25 cellular contexts compared by ENCODE assay signal in genomic region chr19:39795001-39795400, GRCh38. TPM values are rescaled to one million over a fixed set of nuclear protein-coding genes. Genes with fewer than 3 reads are reported as not detected.
DNase-seq lines count a peak whose midpoint lies in the region; ATAC-seq and TF ChIP-seq lines count a peak whose summit lies in the region.
"Had no signal": no experiment of that assay in that cellular context is flagged by ENCODE, and none has a peak within 500 bp of the region (broad histone marks: within the 10 kb centered on the region; RNA-seq: fewer than 3 reads in every experiment).

No MANE protein-coding gene starts in this region.

- in situ Hi-C loops in GM13976 (cut with MboI; ENCODE audit: low sequenced_read_pairs, unreplicated experiment), result no loop called here

- TF ChIP-seq CTCF in GM13976 (IDR thresholded peaks at IDR 0.05; ENCODE audit: borderline replicate concordance, control extremely low read depth, extremely low read depth, insufficient read depth, missing control alignments), result no peak

- no peak overlapping the region for H3K27ac Mint-ChIP-seq in activated T-cell treated with anti-CD3 and anti-CD28 coated beads, Interleukin-2, amount 50 U/mL, for 72 hours
- H3K27ac Mint-ChIP-seq in memory B cell, result no peak overlapping the region
- H3K27ac Mint-ChIP-seq: activated CD4-positive, alpha-beta T cell treated with anti-CD3 and anti-CD28 coated beads, Interleukin-2, amount 10 ng/mL, durations not matched to agents 7 days and 5 days; activated naive CD8-positive, alpha-beta T cell; CD8-positive, alpha-beta T cell had no signal

- DNase-seq in activated T-cell treated with anti-CD3 and anti-CD28 coated beads, Interleukin-2, amount 50 U/mL, for 72 hours, result peak; percentile 17 to 18
- no peak for DNase-seq in activated T-cell treated with anti-CD3 and anti-CD28 coated beads, Interleukin-2, amount 50 U/mL, for 4 hours
- peak; percentile 72 for DNase-seq in GM13976 (ENCODE audit: low spot score)
- peak; percentile 56 for DNase-seq in MV-4-11 (lab: John Stamatoyannopoulos, UW)
- peak in 1 of 2 donors; percentile 17 for DNase-seq in memory B cell (ENCODE audit: low spot score in 2 of 2)
- DNase-seq in NCI-H226, result no peak
- no peak for DNase-seq in Right ventricle myocardium inferior (ENCODE audit: missing footprints)
- DNase-seq: activated CD4-positive, alpha-beta T cell treated with anti-CD3 and anti-CD28 coated beads, Interleukin-2, amount 10 ng/mL, durations not matched to agents 7 days and 5 days; CD8-positive, alpha-beta T cell; DMS79; effector CD8-positive, alpha-beta T cell; H9; IMR-90; kidney glomerular epithelial cell; mesenchymal stem cell; naive thymus-derived CD8-positive, alpha-beta T cell; NCI-H1417 treated with DMSO at 0.1 percent for 48 hours; ovary; right cardiac atrium; SW 1271 had no signal

- ATAC-seq in activated T-cell treated with anti-CD3 and anti-CD28 coated beads, Interleukin-2, amount 50 U/mL, for 72 hours (replicated peaks in 1 of 2), result peak; percentile 43 to 62
- ATAC-seq in activated T-cell treated with anti-CD3 and anti-CD28 coated beads, Interleukin-2, amount 50 U/mL, for 4 hours, result no peak
- ATAC-seq in memory B cell (ENCODE audit: low read depth) (peak; percentile 52), GM21723 (IDR thresholded peaks at IDR 0.05; ENCODE audit: unreplicated experiment) (no peak), Right ventricle myocardium inferior (no peak)
- ATAC-seq: CD8-positive, alpha-beta T cell; gastroesophageal sphincter; naive thymus-derived CD8-positive, alpha-beta T cell; right cardiac atrium had no signal

- intact Hi-C loops in Right ventricle myocardium inferior (cut with DNase I), result no loop called here

- no peaks in the 10 kb centered on the region for H3K9me3 Mint-ChIP-seq in activated T-cell treated with anti-CD3 and anti-CD28 coated beads, Interleukin-2, amount 50 U/mL, for 72 hours
- H3K9me3 Mint-ChIP-seq in activated T-cell treated with anti-CD3 and anti-CD28 coated beads, Interleukin-2, amount 50 U/mL, for 4 hours, result no peaks in the 10 kb centered on the region
- peaks cover 1% of the 10 kb centered on the region for H3K9me3 Mint-ChIP-seq in memory B cell
- H3K9me3 Mint-ChIP-seq: activated CD4-positive, alpha-beta T cell treated with anti-CD3 and anti-CD28 coated beads, Interleukin-2, amount 10 ng/mL, durations not matched to agents 7 days and 5 days; CD8-positive, alpha-beta T cell; H9; naive thymus-derived CD8-positive, alpha-beta T cell had no signal

- H3K4me3 Mint-ChIP-seq in activated T-cell treated with anti-CD3 and anti-CD28 coated beads, Interleukin-2, amount 50 U/mL, for 72 hours, result no peak overlapping the region
- H3K4me3 Mint-ChIP-seq in activated T-cell treated with anti-CD3 and anti-CD28 coated beads, Interleukin-2, amount 50 U/mL, for 4 hours, result no peak overlapping the region
- no peak overlapping the region for H3K4me3 Mint-ChIP-seq in memory B cell
- H3K4me3 Mint-ChIP-seq: activated CD4-positive, alpha-beta T cell treated with anti-CD3 and anti-CD28 coated beads, Interleukin-2, amount 10 ng/mL, durations not matched to agents 7 days and 5 days; activated naive CD8-positive, alpha-beta T cell; CD8-positive, alpha-beta T cell; H9; naive thymus-derived CD8-positive, alpha-beta T cell had no signal

- no peaks in the 10 kb centered on the region for H3K36me3 Mint-ChIP-seq in activated T-cell treated with anti-CD3 and anti-CD28 coated beads, Interleukin-2, amount 50 U/mL, for 72 hours (ENCODE audit: insufficient read depth in 2 of 2)
- H3K36me3 Mint-ChIP-seq in activated T-cell treated with anti-CD3 and anti-CD28 coated beads, Interleukin-2, amount 50 U/mL, for 4 hours (ENCODE audit: insufficient read depth), result no peaks in the 10 kb centered on the region
- no peaks in the 10 kb centered on the region for H3K36me3 Mint-ChIP-seq in memory B cell
- H3K36me3 Mint-ChIP-seq: activated naive CD8-positive, alpha-beta T cell; CD8-positive, alpha-beta T cell; naive thymus-derived CD8-positive, alpha-beta T cell had no signal

- H3K4me1 Mint-ChIP-seq in activated T-cell treated with anti-CD3 and anti-CD28 coated beads, Interleukin-2, amount 50 U/mL, for 72 hours (ENCODE audit: low read depth), result peaks cover 8% of the 10 kb centered on the region
- H3K4me1 Mint-ChIP-seq in activated T-cell treated with anti-CD3 and anti-CD28 coated beads, Interleukin-2, amount 50 U/mL, for 4 hours (ENCODE audit: low read depth), result no peaks in the 10 kb centered on the region
- peaks cover 8% of the 10 kb centered on the region for H3K4me1 Mint-ChIP-seq in memory B cell

- H3K27me3 Mint-ChIP-seq in activated T-cell treated with anti-CD3 and anti-CD28 coated beads, Interleukin-2, amount 50 U/mL, for 72 hours (ENCODE audit: low read depth), result peaks cover 14% of the 10 kb centered on the region
- no peaks in the 10 kb centered on the region for H3K27me3 Mint-ChIP-seq in activated T-cell treated with anti-CD3 and anti-CD28 coated beads, Interleukin-2, amount 50 U/mL, for 4 hours (ENCODE audit: low read depth)
- H3K27me3 Mint-ChIP-seq in memory B cell, result no peaks in the 10 kb centered on the region
- H3K27me3 Mint-ChIP-seq: activated naive CD8-positive, alpha-beta T cell had no signal

RNA-seq across cellular contexts. Expression of gene LEUTX, which starts 16.3 kb away (rescaled TPM):
- not detected for total RNA-seq in activated T-cell treated with anti-CD3 and anti-CD28 coated beads, Interleukin-2, amount 50 U/mL, for 72 hours
- not detected for total RNA-seq in activated T-cell treated with anti-CD3 and anti-CD28 coated beads, Interleukin-2, amount 50 U/mL, for 4 hours
- total RNA-seq in Right ventricle myocardium inferior, result not detected
- total RNA-seq: activated CD4-positive, alpha-beta T cell treated with anti-CD3 and anti-CD28 coated beads, Interleukin-2, amount 10 ng/mL, durations not matched to agents 7 days and 5 days; CD8-positive, alpha-beta T cell; chondrocyte; esophagus muscularis mucosa; gastroesophageal sphincter; H9; IMR-90; naive thymus-derived CD8-positive, alpha-beta T cell; ovary; right cardiac atrium had no signal

RNA-seq across cellular contexts. Expression of gene DYRK1B, which starts 39.0 kb away (rescaled TPM):
- 1 to 10 TPM; 6.1 to 7.0 TPM for total RNA-seq in activated T-cell treated with anti-CD3 and anti-CD28 coated beads, Interleukin-2, amount 50 U/mL, for 72 hours
- total RNA-seq in activated T-cell treated with anti-CD3 and anti-CD28 coated beads, Interleukin-2, amount 50 U/mL, for 4 hours, result 1 to 10 TPM; 2.8 to 3.2 (median 2.8) TPM
- total RNA-seq in Right ventricle myocardium inferior, result 19.9 TPM

RNA-seq across cellular contexts. Expression of gene FBL, which starts 51.2 kb away (rescaled TPM):
- 100 to 1,000 TPM; 482 to 499 TPM for total RNA-seq in activated T-cell treated with anti-CD3 and anti-CD28 coated beads, Interleukin-2, amount 50 U/mL, for 72 hours
- 100 to 1,000 TPM; 738 to 880 (median 839) TPM for total RNA-seq in activated T-cell treated with anti-CD3 and anti-CD28 coated beads, Interleukin-2, amount 50 U/mL, for 4 hours
- total RNA-seq in Right ventricle myocardium inferior, result 64.8 TPM

RNA-seq across cellular contexts. Expression of gene CLC, which starts 57.2 kb away (rescaled TPM):
- 1 to 10 TPM in 1 of 2 donors, not detected in 1; 1.7 TPM for total RNA-seq in activated T-cell treated with anti-CD3 and anti-CD28 coated beads, Interleukin-2, amount 50 U/mL, for 72 hours
- 1 to 10 TPM in 2 of 3 donors, not detected in 1; 1.2 to 2.3 TPM for total RNA-seq in activated T-cell treated with anti-CD3 and anti-CD28 coated beads, Interleukin-2, amount 50 U/mL, for 4 hours
- total RNA-seq in Right ventricle myocardium inferior, result not detected
- total RNA-seq: activated CD4-positive, alpha-beta T cell treated with anti-CD3 and anti-CD28 coated beads, Interleukin-2, amount 10 ng/mL, durations not matched to agents 7 days and 5 days; CD8-positive, alpha-beta T cell; chondrocyte; esophagus muscularis mucosa; gastroesophageal sphincter; IMR-90; naive thymus-derived CD8-positive, alpha-beta T cell; ovary; right cardiac atrium had no signal

Comparison
In these comparisons a context has a peak if more than half of its experiments do, and no peak if none do; other contexts are left out.
1. ATAC-seq: peak in activated T-cell treated with anti-CD3 and anti-CD28 coated beads, Interleukin-2, amount 50 U/mL, for 72 hours (2 of 2) and memory B cell (single experiment); none in activated T-cell treated with anti-CD3 and anti-CD28 coated beads, Interleukin-2, amount 50 U/mL, for 4 hours (0 of 2), GM21723 (single experiment) and Right ventricle myocardium inferior (single experiment).
2. DNase-seq: peak in activated T-cell treated with anti-CD3 and anti-CD28 coated beads, Interleukin-2, amount 50 U/mL, for 72 hours (2 of 2), GM13976 (single experiment) and MV-4-11 (single experiment); none in activated T-cell treated with anti-CD3 and anti-CD28 coated beads, Interleukin-2, amount 50 U/mL, for 4 hours (single experiment), NCI-H226 (single experiment) and Right ventricle myocardium inferior (single experiment).